Comparison of ENCODE assay signal across 31 cellular contexts in genomic region chr3:115245899-115246298, GRCh38.
A peak's percentile ranks its signal among the peaks of the same experiment; 100 is the strongest.
DNase-seq lines count a peak whose midpoint lies in the region; ATAC-seq, FAIRE-seq and TF ChIP-seq lines count a peak whose summit lies in the region.
"Had no signal": no experiment of that assay in that cellular context is flagged by ENCODE, and none has a peak within 500 bp of the region (broad histone marks: within the 10 kb centered on the region; RNA-seq: fewer than 3 reads in every experiment).

No MANE protein-coding gene starts in this region.

- TF ChIP-seq POLR2A in K562 (conservative IDR thresholded peaks at IDR 0.05), result no peak

- BruUV-seq in K562 (replicated peaks; lab: Mats Ljungman, UMichigan), result no TSS peak

- H3K27ac ChIP-seq in left ventricle myocardium inferior (replicated peaks) (peak overlapping the region; percentile 35), K562 (ENCODE audit: extremely low read depth, low read depth, low read length) (no peak overlapping the region), foreskin keratinocyte (no peak overlapping the region), neural progenitor cell (no peak overlapping the region)
- H3K27ac ChIP-seq: colonic mucosa, esophagus squamous epithelium, Peyer's patch had no signal

- H3K4me1 ChIP-seq in left ventricle myocardium inferior, result no peaks in the 10 kb centered on the region
- peaks cover 0 to 1% of the 10 kb centered on the region in 2 experiments; a peak in 2 of 5 replicates for H3K4me1 ChIP-seq in K562 (replicated peaks in 1 of 2; ENCODE audit: control insufficient read depth in 2 of 2, insufficient read depth in 2 of 2, low read length in 2 of 2)
- peaks cover 24% of the 10 kb centered on the region for H3K4me1 ChIP-seq in foreskin keratinocyte
- no peaks in the 10 kb centered on the region for H3K4me1 ChIP-seq in neural progenitor cell
- H3K4me1 ChIP-seq: colonic mucosa, Peyer's patch had no signal

- H2AFZ ChIP-seq in K562 (ENCODE audit: low read depth, low read length) (peak overlapping the region; percentile 19; the same call in 1 of the 2 replicates), neural progenitor cell (replicated peaks) (no peak overlapping the region)

- H3K36me3 ChIP-seq in left ventricle myocardium inferior, result no peaks in the 10 kb centered on the region
- H3K36me3 ChIP-seq in K562 (ENCODE audit: control insufficient read depth, insufficient read depth, low read length), result no peaks in the 10 kb centered on the region
- H3K36me3 ChIP-seq in neural progenitor cell, result no peaks in the 10 kb centered on the region
- H3K36me3 ChIP-seq: colonic mucosa, esophagus squamous epithelium, heart left ventricle, Peyer's patch, tibial artery had no signal

- no peaks in the 10 kb centered on the region for H3F3A ChIP-seq in neural progenitor cell (ENCODE audit: low read depth)

- no peaks in the 10 kb centered on the region for H3K9me1 ChIP-seq in K562 (ENCODE audit: control insufficient read depth, insufficient read depth, low read length)

- no peaks in the 10 kb centered on the region for H3K9me3 Mint-ChIP-seq in neural progenitor cell
- H3K9me3 Mint-ChIP-seq: stimulated activated naive CD8-positive, alpha-beta T cell treated with anti-CD3 and anti-CD28 coated beads, Interleukin-15, amount 100 ng/mL, for 72 hours had no signal

- no peaks in the 10 kb centered on the region for H3K9me3 ChIP-seq in left ventricle myocardium inferior (replicated peaks)
- no peaks in the 10 kb centered on the region for H3K9me3 ChIP-seq in K562 (replicated peaks; ENCODE audit: control insufficient read depth, insufficient read depth, low read depth, low read length)
- H3K9me3 ChIP-seq in neural progenitor cell (ENCODE audit: low read depth), result no peaks in the 10 kb centered on the region
- H3K9me3 ChIP-seq: colonic mucosa, esophagus squamous epithelium, Peyer's patch, tibial artery had no signal

- TF ChIP-seq CTCF in left ventricle myocardium inferior (IDR thresholded peaks at IDR 0.05; ENCODE audit: borderline replicate concordance) (no peak), K562 (IDR thresholded peaks at IDR 0.05 in 2 of 3, conservative IDR thresholded peaks at IDR 0.05 in 1 of 3; ENCODE audit: insufficient read depth in 2 of 3, low read depth in 1 of 3, low read length in 3 of 3) (no peak), foreskin keratinocyte (conservative IDR thresholded peaks at IDR 0.05) (no peak), neural progenitor cell (IDR thresholded peaks at IDR 0.05) (no peak)

- DNase-seq in left ventricle myocardium inferior, result no peak
- no peak for DNase-seq in Right ventricle myocardium inferior (ENCODE audit: missing footprints)
- DNase-seq in K562 (ENCODE audit: extremely low read depth in 1 of 4, low spot score in 3 of 4), result no peak
- DNase-seq in foreskin keratinocyte, result no peak
- DNase-seq in activated CD4-positive, alpha-beta T cell treated with anti-CD3 and anti-CD28 coated beads, Interleukin-2, amount 50 U/mL, for 48 hours, result no peak
- DNase-seq in neural progenitor cell (ENCODE audit: low spot score), result no peak
- DNase-seq in Right ventricle myocardium superior, result no peak
- DNase-seq: activated CD4-positive, alpha-beta T cell treated with anti-CD3 and anti-CD28 coated beads for 1 hour; activated gamma-delta T cell; AML-193; CD4-positive, alpha-beta memory T cell; colonic mucosa; effector memory CD4-positive, alpha-beta T cell; esophagus squamous epithelium; midbrain; MM.1S; naive thymus-derived CD8-positive, alpha-beta T cell; NCI-H1436; NCI-H2107; NCI-H510A; NK-92 treated with Interleukin-12 subunit alpha and Interleukin-12 subunit beta, amount 100 ng/mL, for 24 hours; Peyer's patch; stimulated activated CD4-positive, alpha-beta T cell treated with anti-CD3 and anti-CD28 coated beads, Interleukin-15, amount 100 ng/mL, for 24 hours; stimulated activated naive CD8-positive, alpha-beta T cell treated with anti-CD3 and anti-CD28 coated beads, Interleukin-15, amount 100 ng/mL, for 72 hours had no signal

- ATAC-seq in Right ventricle myocardium inferior (no peak), K562 (no peak), foreskin keratinocyte (peak; percentile 4), Right ventricle myocardium superior (ENCODE audit: poor library complexity) (no peak), HG02970 (IDR thresholded peaks at IDR 0.05; ENCODE audit: low FRiP score, unreplicated experiment) (no peak)
- ATAC-seq: left lobe of liver; naive thymus-derived CD8-positive, alpha-beta T cell; stimulated activated naive CD8-positive, alpha-beta T cell treated with anti-CD3 and anti-CD28 coated beads, Interleukin-15, amount 100 ng/mL, for 72 hours had no signal

- H4K20me1 ChIP-seq in K562 (replicated peaks; ENCODE audit: control insufficient read depth, insufficient read depth, low read length) (no peaks in the 10 kb centered on the region), neural progenitor cell (ENCODE audit: low read depth) (no peaks in the 10 kb centered on the region)

- TF ChIP-seq EP300 in K562 (IDR thresholded peaks at IDR 0.05; ENCODE audit: low read length), result no peak

- FAIRE-seq in K562 (lab: Jason Lieb, UNC), result no peak

- peaks cover 6% of the 10 kb centered on the region for H3K27me3 Mint-ChIP-seq in neural progenitor cell (ENCODE audit: insufficient read depth, low read depth)
- H3K27me3 Mint-ChIP-seq: CD4-positive, alpha-beta memory T cell; stimulated activated naive CD8-positive, alpha-beta T cell treated with anti-CD3 and anti-CD28 coated beads, Interleukin-15, amount 100 ng/mL, for 72 hours had no signal

- POLR2A ChIA-PET in K562 (lab: Yijun Ruan, JAX), result no interaction called here

- no peak overlapping the region for H3K4me3 Mint-ChIP-seq in neural progenitor cell
- H3K4me3 Mint-ChIP-seq: brain; CD4-positive, alpha-beta memory T cell; IgD-negative memory B cell; naive thymus-derived CD8-positive, alpha-beta T cell; stimulated activated naive CD8-positive, alpha-beta T cell treated with anti-CD3 and anti-CD28 coated beads, Interleukin-15, amount 100 ng/mL, for 72 hours; T-helper 1 cell treated with Interleukin-12 subunit alpha and Interleukin-12 subunit beta and Interleukin-4 antibody, amounts not matched to agents 30 μg/mL and 1 μg/mL, for 36 hours had no signal

- H3K9ac ChIP-seq in K562 (ENCODE audit: insufficient read depth in 1 of 2, low read depth in 2 of 2, low read length in 2 of 2) (no peak overlapping the region), neural progenitor cell (no peak overlapping the region)

- H3K4me2 ChIP-seq in K562 (ENCODE audit: insufficient read depth, low read length) (no peak overlapping the region), neural progenitor cell (no peak overlapping the region)

- CTCF ChIA-PET in K562 (lab: Yijun Ruan, JAX; ENCODE audit: low intra/inter-chr PET ratio), result no interaction called here

- H3K4me3 ChIP-seq in left ventricle myocardium inferior (no peak overlapping the region), K562 (no peak overlapping the region), neural progenitor cell (no peak overlapping the region)
- H3K4me3 ChIP-seq: colonic mucosa, esophagus squamous epithelium, heart left ventricle, Peyer's patch, tibial artery had no signal

- no peak for TF ChIP-seq RAD21 in K562 (CRISPR knock-in tag; conservative IDR thresholded peaks at IDR 0.05 in 1 of 2, IDR thresholded peaks at IDR 0.05 in 1 of 2)

- H3K79me2 ChIP-seq in K562 (ENCODE audit: control insufficient read depth, insufficient read depth, low read length) (no peaks in the 10 kb centered on the region), neural progenitor cell (ENCODE audit: low read depth) (no peaks in the 10 kb centered on the region)

- intact Hi-C loops in left ventricle myocardium inferior (cut with micrococcal nuclease) (no loop called here), Right ventricle myocardium inferior (cut with DNase I) (no loop called here), K562 (cut with micrococcal nuclease) (no loop called here), Right ventricle myocardium superior (cut with DNase I) (no loop called here)

- H3K36me3 Mint-ChIP-seq in neural progenitor cell, result no peaks in the 10 kb centered on the region
- H3K36me3 Mint-ChIP-seq: brain, IgD-negative memory B cell had no signal

- H3K4me1 Mint-ChIP-seq in neural progenitor cell, result peaks cover 2% of the 10 kb centered on the region
- H3K4me1 Mint-ChIP-seq: CD4-positive, alpha-beta memory T cell; IgD-negative memory B cell; naive thymus-derived CD8-positive, alpha-beta T cell; stimulated activated naive CD8-positive, alpha-beta T cell treated with anti-CD3 and anti-CD28 coated beads, Interleukin-15, amount 100 ng/mL, for 72 hours had no signal

- H3K27ac Mint-ChIP-seq in neural progenitor cell, result no peak overlapping the region
- H3K27ac Mint-ChIP-seq: brain; CD4-positive, alpha-beta memory T cell; IgD-negative memory B cell; naive thymus-derived CD8-positive, alpha-beta T cell; stimulated activated naive CD8-positive, alpha-beta T cell treated with anti-CD3 and anti-CD28 coated beads, Interleukin-15, amount 100 ng/mL, for 72 hours; T-helper 1 cell treated with Interleukin-12 subunit alpha and Interleukin-12 subunit beta and Interleukin-4 antibody, amounts not matched to agents 30 μg/mL and 1 μg/mL, for 36 hours had no signal

- H3K27me3 ChIP-seq in left ventricle myocardium inferior (ENCODE audit: low read depth) (no peaks in the 10 kb centered on the region), K562 (ENCODE audit: control insufficient read depth in 2 of 2, insufficient read depth in 2 of 2, low read length in 2 of 2) (no peaks in the 10 kb centered on the region), foreskin keratinocyte (no peaks in the 10 kb centered on the region), neural progenitor cell (no peaks in the 10 kb centered on the region)
- H3K27me3 ChIP-seq: colonic mucosa, esophagus squamous epithelium, heart left ventricle, Peyer's patch, tibial artery had no signal

- 13% methylated on average over 3 of the region's 3 CpGs for WGBS in K562 (ENCODE audit: insufficient coverage, low coverage, missing lambda C conversion rate)

- in situ Hi-C loops in K562 (cut with MboI), result no loop called here

TF ChIP-seq in K562, 482 proteins besides CTCF, POLR2A, EP300 and RAD21:
- TF ChIP-seq FOSL1 (tag; conservative IDR thresholded peaks at IDR 0.05), result peak; percentile 25; the same call in 1 of the 2 replicates
- TF ChIP-seq, protein P1, sequence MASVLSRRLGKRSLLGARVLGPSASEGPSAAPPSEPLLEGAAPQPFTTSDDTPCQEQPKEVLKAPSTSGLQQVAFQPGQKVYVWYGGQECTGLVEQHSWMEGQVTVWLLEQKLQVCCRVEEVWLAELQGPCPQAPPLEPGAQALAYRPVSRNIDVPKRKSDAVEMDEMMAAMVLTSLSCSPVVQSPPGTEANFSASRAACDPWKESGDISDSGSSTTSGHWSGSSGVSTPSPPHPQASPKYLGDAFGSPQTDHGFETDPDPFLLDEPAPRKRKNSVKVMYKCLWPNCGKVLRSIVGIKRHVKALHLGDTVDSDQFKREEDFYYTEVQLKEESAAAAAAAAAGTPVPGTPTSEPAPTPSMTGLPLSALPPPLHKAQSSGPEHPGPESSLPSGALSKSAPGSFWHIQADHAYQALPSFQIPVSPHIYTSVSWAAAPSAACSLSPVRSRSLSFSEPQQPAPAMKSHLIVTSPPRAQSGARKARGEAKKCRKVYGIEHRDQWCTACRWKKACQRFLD (CRISPR knock-in tag; IDR thresholded peaks at IDR 0.05), result no peak
- TF ChIP-seq ZBTB7A (IDR thresholded peaks at IDR 0.05; ENCODE audit: borderline replicate concordance, control insufficient read depth, low read depth, low read length), result no peak
TF ChIP-seq in K562: peak in this region for 1.
